Comparison of ENCODE assay signal across 8 cellular contexts in genomic region chr1:109640285-109640865, GRCh38. TPM values are rescaled to one million over a fixed set of nuclear protein-coding genes. Genes with fewer than 3 reads are reported as not detected.
DNase-seq lines count a peak whose midpoint lies in the region; ATAC-seq and TF ChIP-seq lines count a peak whose summit lies in the region.

No MANE protein-coding gene starts in this region.

- no peak for TF ChIP-seq POLR2A in NB4 (IDR thresholded peaks at IDR 0.05; ENCODE audit: extremely low read depth, insufficient read length)
- no peak for TF ChIP-seq POLR2A in adrenal gland (IDR thresholded peaks at IDR 0.05)
- no peak for TF ChIP-seq POLR2A in spleen (IDR thresholded peaks at IDR 0.05)

- TF ChIP-seq CTCF in NB4 (IDR thresholded peaks at IDR 0.05; ENCODE audit: low read depth, low read length) (peak; percentile 89), adrenal gland (IDR thresholded peaks at IDR 0.05) (peak; percentile 80 to 98 (median 91)), hepatocyte (IDR thresholded peaks at IDR 0.05; ENCODE audit: poor library complexity) (peak; percentile 76), spleen (IDR thresholded peaks at IDR 0.05 in 8 of 11, conservative IDR thresholded peaks at IDR 0.05 in 3 of 11) (peak; percentile 80 to 99 (median 97))

- DNase-seq in CMK (ENCODE audit: low read depth) (peak; percentile 75), NB4 (ENCODE audit: low read depth) (peak; percentile 73), T-helper 2 cell (peak; percentile 66 to 93 (median 78)), adrenal gland (peak; percentile 85 to 97 (median 90)), hepatocyte (ENCODE audit: low spot score) (peak; percentile 81), spleen (peak; percentile 95)

- ATAC-seq in GM21529 (IDR thresholded peaks at IDR 0.05; ENCODE audit: unreplicated experiment) (peak; percentile 58), HG02970 (IDR thresholded peaks at IDR 0.05; ENCODE audit: low FRiP score, unreplicated experiment) (no peak)

- H3K27me3 ChIP-seq in adrenal gland (no peaks in the 10 kb centered on the region), hepatocyte (no peaks in the 10 kb centered on the region), spleen (replicated peaks in 1 of 7) (no peaks in the 10 kb centered on the region)

- 35 to 59% (median 38%) methylated on average over 3 to 5 of the region's 5 CpGs for WGBS in adrenal gland, 4 donors
- WGBS in hepatocyte (ENCODE audit: low lambda C conversion rate, missing lambda C conversion rate) = 39% methylated on average over 5 of the region's 5 CpGs
- WGBS in spleen, 5 donors = 24 to 46% (median 31%) methylated on average over 4 to 5 of the region's 5 CpGs

- H3K4me1 ChIP-seq in adrenal gland (replicated peaks in 1 of 2) = peaks cover 0 to 11% of the 10 kb centered on the region in 2 donors
- H3K4me1 ChIP-seq in hepatocyte (ENCODE audit: insufficient read depth) = peaks cover 30% of the 10 kb centered on the region
- peaks cover 6 to 29% (median 17%) of the 10 kb centered on the region in 6 donors for H3K4me1 ChIP-seq in spleen

- H4K20me1 ChIP-seq in hepatocyte (ENCODE audit: insufficient read depth, poor library complexity, severe bottlenecking) = no peaks in the 10 kb centered on the region

- H3K4me2 ChIP-seq in hepatocyte = no peak overlapping the region

- intact Hi-C loops in adrenal gland (cut with DNase I) = loop anchor here (2.0 to 5.0 kb wide), 3 partner anchors 132 to 342 kb away; partner anchors contain the start of gene AHCYL1 (in 1 of the 2)
- intact Hi-C loops in spleen (cut with DNase I; ENCODE audit: low total_unique reads) = loop anchor here (5.0 to 10.0 kb wide), 3 partner anchors 93 to 344 kb away; partner anchors contain the start of genes AHCYL1 and GNAI3

- no peaks in the 10 kb centered on the region for H3K36me3 ChIP-seq in adrenal gland (replicated peaks in 1 of 2)
- no peaks in the 10 kb centered on the region for H3K36me3 ChIP-seq in hepatocyte (replicated peaks; ENCODE audit: insufficient read depth, low read depth)
- no peaks in the 10 kb centered on the region for H3K36me3 ChIP-seq in spleen

- no peak overlapping the region for H3K4me3 ChIP-seq in NB4 (ENCODE audit: low read depth, low read length)
- no peak overlapping the region for H3K4me3 ChIP-seq in adrenal gland
- no peak overlapping the region for H3K4me3 ChIP-seq in hepatocyte
- no peak overlapping the region for H3K4me3 ChIP-seq in spleen

- H3K9me2 ChIP-seq in hepatocyte (replicated peaks; ENCODE audit: insufficient read depth) = no peaks in the 10 kb centered on the region

- H3K27ac ChIP-seq in adrenal gland (no peak overlapping the region), hepatocyte (no peak overlapping the region), spleen (no peak overlapping the region)

- H2AFZ ChIP-seq in hepatocyte = no peak overlapping the region

- H3K9me3 ChIP-seq in adrenal gland (replicated peaks in 1 of 3) (no peaks in the 10 kb centered on the region), hepatocyte (ENCODE audit: low read depth) (no peaks in the 10 kb centered on the region), spleen (no peaks in the 10 kb centered on the region)

- H3K79me2 ChIP-seq in hepatocyte = no peaks in the 10 kb centered on the region

RNA-seq across cellular contexts. Expression of gene GSTM4, which starts 15.5 kb away (rescaled TPM):
- total RNA-seq in adrenal gland = 10 to 100 TPM; 20.5 to 71.0 (median 32.5) TPM
- polyA plus RNA-seq in adrenal gland = 10 to 100 TPM; 20.7 to 57.5 (median 40.8) TPM
- 64.5 and 99.9 TPM in 2 replicates for total RNA-seq in hepatocyte
- polyA plus RNA-seq in hepatocyte = 97.4 and 116 TPM in 2 replicates
- total RNA-seq in spleen = 10 to 100 TPM; 23.4 to 53.8 (median 33.8) TPM
- polyA plus RNA-seq in spleen = 10 to 100 TPM; 14.8 to 37.8 (median 16.5) TPM

RNA-seq across cellular contexts. Expression of gene AMPD2, which starts 20.7 kb away (rescaled TPM):
- total RNA-seq in adrenal gland (100 to 1,000 TPM in 1 of 8 donors, 10 to 100 TPM in 7; 40.3 to 170 (median 71.8) TPM), hepatocyte (63.1 and 81.9 TPM in 2 replicates), spleen (100 to 1,000 TPM; 112 to 193 (median 170) TPM)
- polyA plus RNA-seq in adrenal gland (100 to 1,000 TPM in 1 of 3 donors, 10 to 100 TPM in 2; 32.3 to 130 (median 60.7) TPM), hepatocyte (80.9 and 101 TPM in 2 replicates), spleen (10 to 100 TPM; 25.2 to 66.1 (median 60.3) TPM)

RNA-seq across cellular contexts. Expression of gene GNAT2, which starts 21.0 kb away (rescaled TPM):
- total RNA-seq in adrenal gland (under 1 TPM in 3 of 8 donors, not detected in 5; 0.36 to 0.95 (median 0.38) TPM), hepatocyte (0.96 TPM in 1 of 2 replicates, not detected in the other), spleen (under 1 TPM in 2 of 7 donors, not detected in 5; 0.59 to 0.92 TPM)
- polyA plus RNA-seq in adrenal gland (under 1 TPM in 1 of 3 donors, not detected in 2; 0.29 TPM), hepatocyte (0.18 and 0.19 TPM in 2 replicates), spleen (under 1 TPM in 1 of 3 donors, not detected in 2; 0.08 TPM)

RNA-seq across cellular contexts. Expression of gene GSTM2, which starts 27.5 kb away (rescaled TPM):
- 100 to 1,000 TPM in 2 of 8 donors, 10 to 100 TPM in 6; 17.2 to 105 (median 63.4) TPM for total RNA-seq in adrenal gland
- 100 to 1,000 TPM in 2 of 3 donors, 10 to 100 TPM in 1; 37.3 to 495 (median 360) TPM for polyA plus RNA-seq in adrenal gland
- 46.5 and 48.7 TPM in 2 replicates for total RNA-seq in hepatocyte
- 91.4 and 106 TPM in 2 replicates for polyA plus RNA-seq in hepatocyte
- total RNA-seq in spleen = 100 to 1,000 TPM in 1 of 7 donors, 10 to 100 TPM in 6; 34.8 to 100 (median 52.2) TPM
- polyA plus RNA-seq in spleen = 10 to 100 TPM; 26.2 to 80.9 (median 67.9) TPM

RNA-seq across cellular contexts. Expression of gene GSTM1, which starts 47.2 kb away (rescaled TPM):
- total RNA-seq in adrenal gland (100 to 1,000 TPM in 2 of 8 donors, under 1 TPM in 1, not detected in 5; 0.28 to 301 (median 150) TPM), hepatocyte (19.9 and 21.1 TPM in 2 replicates), spleen (10 to 100 TPM in 4 of 7 donors, not detected in 3; 40.8 to 98.6 (median 65.9) TPM)
- polyA plus RNA-seq in adrenal gland (100 to 1,000 TPM in 2 of 3 donors, not detected in 1; 114 to 242 TPM), hepatocyte (44.3 and 47.4 TPM in 2 replicates), spleen (10 to 100 TPM in 2 of 3 donors, under 1 TPM in 1; 0.47 to 74.4 (median 41.6) TPM)
